ENCODE assay signal across 8 cellular contexts in genomic region chr9:131349881-131350563, GRCh38. TPM values are rescaled to one million over a fixed set of nuclear protein-coding genes. Genes with fewer than 3 reads are reported as not detected.
DNase-seq lines count a peak whose midpoint lies in the region; ATAC-seq and TF ChIP-seq lines count a peak whose summit lies in the region.

No MANE protein-coding gene starts in this region.

- no peak overlapping the region for H3K4me3 ChIP-seq in body of pancreas
- peak overlapping the region; percentile 66 for H3K4me3 ChIP-seq in iPS-18a (ENCODE audit: low read length)
- peak overlapping the region; percentile 35 for H3K4me3 ChIP-seq in skeletal muscle cell (ENCODE audit: low read depth, low read length)

- H3K9me3 ChIP-seq in body of pancreas (no peaks in the 10 kb centered on the region), iPS-18a (ENCODE audit: control insufficient read depth, low read depth, low read length) (no peaks in the 10 kb centered on the region)

- H3K27me3 ChIP-seq in body of pancreas (no peaks in the 10 kb centered on the region), iPS-18a (ENCODE audit: control insufficient read depth, insufficient read depth, low read length) (no peaks in the 10 kb centered on the region)

- TF ChIP-seq POLR2A in body of pancreas (IDR thresholded peaks at IDR 0.05): no peak

- H3K4me1 ChIP-seq in body of pancreas: peaks cover 9% of the 10 kb centered on the region
- H3K4me1 ChIP-seq in iPS-18a (ENCODE audit: control insufficient read depth, low read depth, low read length): no peaks in the 10 kb centered on the region

- 7 to 10% methylated on average over 22 to 27 of the region's 27 CpGs for WGBS in body of pancreas, 2 donors

- peak overlapping the region; percentile 21 for H3K9ac ChIP-seq in iPS-18a (ENCODE audit: low read length)

- H3K36me3 ChIP-seq in body of pancreas (replicated peaks in 1 of 2; ENCODE audit: insufficient read depth in 1 of 2, low read depth in 2 of 2) (no peaks in the 10 kb centered on the region), iPS-18a (ENCODE audit: control insufficient read depth, low read depth, low read length) (no peaks in the 10 kb centered on the region)

- H3K27ac ChIP-seq in body of pancreas: no peak overlapping the region
- no peak overlapping the region for H3K27ac ChIP-seq in iPS-18a (ENCODE audit: low read length)

- ATAC-seq in body of pancreas (peak; percentile 86), HG03378 (IDR thresholded peaks at IDR 0.05; ENCODE audit: unreplicated experiment) (no peak)

- peak; percentile 70 to 91 (median 84) for TF ChIP-seq CTCF in body of pancreas (IDR thresholded peaks at IDR 0.05)

- DNase-seq in AG08395 (ENCODE audit: low spot score) (peak; percentile 88), GOT3 (lab: John Stamatoyannopoulos, UW) (peak; percentile 16), NCI-H2171 treated with DMSO at 0.1 percent for 48 hours (lab: John Stamatoyannopoulos, UW) (peak; percentile 81), UCSD-AML1 (lab: John Stamatoyannopoulos, UW; ENCODE audit: unreplicated experiment) (peak; percentile 79), body of pancreas (peak; percentile 86 to 93 (median 90)), skeletal muscle cell (ENCODE audit: low read depth) (peak; percentile 33)

- intact Hi-C loops in body of pancreas (cut with DNase I): loop anchor here (5.0 kb wide), 1 partner anchor 127 kb away; no protein-coding TSS in a partner anchor

RNA-seq across cellular contexts. Expression of gene PRRC2B, which starts 43.9 kb away (rescaled TPM):
- total RNA-seq in body of pancreas: 100 to 1,000 TPM in 1 of 2 donors, 10 to 100 TPM in 1; 78.3 to 177 TPM

Comparison
In these comparisons a context has a peak if more than half of its experiments do, and no peak if none do; other contexts are left out.
1. DNase-seq: peak in every context shown above with its lines; median percentile 90 in body of pancreas; 88 in AG08395; 81 in NCI-H2171 treated with DMSO at 0.1 percent for 48 hours; 79 in UCSD-AML1; 33 in skeletal muscle cell; 16 in GOT3.
2. H3K4me3 ChIP-seq: peak in iPS-18a (single experiment) and skeletal muscle cell (single experiment); none in body of pancreas (0 of 2).